Comparison of ENCODE assay signal across 16 cellular contexts in the genomic region with DNA sequence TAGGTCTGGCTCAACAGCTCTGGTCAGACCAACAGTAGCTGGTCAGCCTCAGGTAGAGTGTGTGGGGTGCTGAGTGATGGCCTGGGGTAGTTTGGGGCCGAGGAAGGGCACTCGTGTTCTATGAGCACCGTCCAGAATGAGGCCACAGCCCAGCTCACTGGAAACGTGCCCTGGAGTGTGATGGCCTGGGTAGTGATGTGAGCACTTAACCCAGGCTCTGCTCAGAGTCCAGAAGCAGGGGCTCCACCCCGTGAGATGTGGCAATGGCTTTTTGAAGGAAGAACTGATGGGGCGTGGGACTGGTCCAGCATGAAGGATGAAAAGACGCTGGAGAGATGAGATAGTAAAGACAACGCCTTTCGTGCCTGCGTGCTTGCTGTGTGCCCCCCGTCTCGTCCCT. TPM values are rescaled to one million over a fixed set of nuclear protein-coding genes. Genes with fewer than 3 reads are reported as not detected.
"Had no signal": no experiment of that assay in that cellular context is flagged by ENCODE, and none has a peak within 500 bp of the region (broad histone marks: within the 10 kb centered on the region; RNA-seq: fewer than 3 reads in every experiment).

No MANE protein-coding gene starts in this region.

- DNase-seq: activated CD4-positive, alpha-beta T cell treated with anti-CD3 and anti-CD28 coated beads for 4 hours; activated CD8-positive, alpha-beta T cell treated with anti-CD3 and anti-CD28 coated beads for 36 hours; activated effector memory CD4-positive, alpha-beta T cell treated with Interleukin-2 at 50 U/mL for 16 hours; activated naive CD4-positive, alpha-beta T cell treated with anti-CD3 and anti-CD28 coated beads, Interleukin-2, amount 10 ng/mL, durations not matched to agents 7 days and 5 days; activated naive CD8-positive, alpha-beta T cell treated with anti-CD3 and anti-CD28 coated beads, Interleukin-2, amount 50 U/mL, for 24 hours; activated T-cell treated with anti-CD3 and anti-CD28 coated beads, Interleukin-2, amount 50 U/mL, for 4 hours; anterior cingulate cortex; central memory CD4-positive, alpha-beta T cell; immature natural killer cell; kidney glomerular epithelial cell; stimulated activated CD4-positive, alpha-beta T cell treated with anti-CD3 and anti-CD28 coated beads, Interleukin-4, amount 100 ng/mL, for 4 hours had no signal

- H3K9me3 ChIP-seq: thoracic aorta had no signal

- H3K36me3 ChIP-seq: thoracic aorta had no signal

- H3K27ac ChIP-seq: coronary artery, thoracic aorta had no signal

- ATAC-seq: activated CD8-positive, alpha-beta T cell treated with anti-CD3 and anti-CD28 coated beads for 36 hours; activated naive CD8-positive, alpha-beta T cell treated with anti-CD3 and anti-CD28 coated beads, Interleukin-2, amount 50 U/mL, for 24 hours; activated T-cell treated with anti-CD3 and anti-CD28 coated beads, Interleukin-2, amount 50 U/mL, for 4 hours; stimulated activated memory B cell treated with anti-CD40 and anti-IgM and Interleukin-4, amounts not matched to agents 10 μg/mL and 1 μg/mL and 100 μg/mL, for 72 hours; WTC11 had no signal

- H3K4me3 ChIP-seq: coronary artery, lung, thoracic aorta had no signal

RNA-seq across cellular contexts. Expression of a gene that starts 35.3 kb away (rescaled TPM):
- polyA plus RNA-seq: immature natural killer cell had no signal
